In genomic region chr2:131802351-131802836, GRCh38 we compare ENCODE assay signal across 8 cellular contexts.
A peak's percentile ranks its signal among the peaks of the same experiment; 100 is the strongest.
DNase-seq lines count a peak whose midpoint lies in the region; ATAC-seq, FAIRE-seq and TF ChIP-seq lines count a peak whose summit lies in the region.
"Not testable (repeated sequence)": the region's sequence is repeated elsewhere in the genome, so short reads cannot be mapped to it uniquely, and the experiment has no call there.

No MANE protein-coding gene starts in this region.

- CTCF ChIA-PET in HEK293 (lab: Yijun Ruan, JAX) = interaction anchor here (0.6 to 2.8 kb wide), 11 partner anchors 14 to 651 kb away, joined by 3 to 18 read pairs (median 4); no protein-coding TSS in a partner anchor

- H3K9me3 Mint-ChIP-seq in CD14-positive monocyte, neural progenitor cell: not testable (repeated sequence)

- peak overlapping the region; percentile 56 for H3K4me3 ChIP-seq in HEK293 (ENCODE audit: low read depth, low read length)
- H3K4me3 ChIP-seq in bronchial epithelial cell (ENCODE audit: low read depth, low read length) = peak overlapping the region; percentile 49
- peak overlapping the region; percentile 0 for H3K4me3 ChIP-seq in right cardiac atrium (ENCODE audit: low read length)
- H3K4me3 ChIP-seq in neural progenitor cell = peak overlapping the region; percentile 71

- H3K27ac Mint-ChIP-seq in CD14-positive monocyte, neural progenitor cell: not testable (repeated sequence)

- TF ChIP-seq CTCF in CD14-positive monocyte (IDR thresholded peaks at IDR 0.05) = peak; percentile 27
- not testable (repeated sequence) for TF ChIP-seq CTCF in HEK293 (tag by site-specific recombination; IDR thresholded peaks at IDR 0.05); bronchial epithelial cell (IDR thresholded peaks at IDR 0.05; ENCODE audit: insufficient read depth, low read length, severe bottlenecking); neural progenitor cell (IDR thresholded peaks at IDR 0.05)

- not testable (repeated sequence) for H3K79me2 ChIP-seq in neural progenitor cell (ENCODE audit: low read depth)

- ATAC-seq in right cardiac atrium = peak; percentile 69 to 75

- peak overlapping the region in 1 of 2 donors; percentile 46 for H3K4me3 Mint-ChIP-seq in CD14-positive monocyte
- H3K4me3 Mint-ChIP-seq in neural progenitor cell = peak overlapping the region; percentile 87

- H4K20me1 ChIP-seq in neural progenitor cell (ENCODE audit: low read depth) = not testable (repeated sequence)

- H3K27me3 Mint-ChIP-seq in CD14-positive monocyte (ENCODE audit: low read depth in 3 of 3) = peaks cover 11 to 21% (median 12%) of the 10 kb centered on the region in 3 donors
- H3K27me3 Mint-ChIP-seq in neural progenitor cell (ENCODE audit: insufficient read depth, low read depth) = not testable (repeated sequence)

- intact Hi-C loops in CD14-positive monocyte (cut with micrococcal nuclease) (loop anchor here in 1 of 2 donors (10.0 kb wide), 1 partner anchor 648 kb away; no protein-coding TSS in a partner anchor), right cardiac atrium (cut with DNase I) (loop anchor here in 1 of 4 donors (10.0 kb wide), 1 partner anchor 128 kb away; no protein-coding TSS in a partner anchor)

- peak overlapping the region; percentile 39; the same call in 1 of the 2 replicates for H3K27ac ChIP-seq in HEK293 (ENCODE audit: extremely low read depth, low read depth, low read length)
- not testable (repeated sequence) for H3K27ac ChIP-seq in right cardiac atrium (ENCODE audit: low read length); neural progenitor cell

- not testable (repeated sequence) for H3K36me3 Mint-ChIP-seq in CD14-positive monocyte, neural progenitor cell

- not testable (repeated sequence) for H3K9ac ChIP-seq in neural progenitor cell

- 8% methylated on average over 34 of the region's 34 CpGs for WGBS in right cardiac atrium

- not testable (repeated sequence) for H3F3A ChIP-seq in neural progenitor cell (ENCODE audit: low read depth)

- not testable (repeated sequence) for H3K36me3 ChIP-seq in HEK293 (ENCODE audit: control insufficient read depth in 2 of 2, insufficient read depth in 1 of 2, low read length in 2 of 2); bronchial epithelial cell (ENCODE audit: control insufficient read depth, insufficient read depth, low read length); neural progenitor cell

- H3K9me3 ChIP-seq in HEK293 (ENCODE audit: control insufficient read depth, insufficient read depth, low read depth, low read length); right cardiac atrium (ENCODE audit: control insufficient read depth, low read length); neural progenitor cell (ENCODE audit: low read depth): not testable (repeated sequence)

- not testable (repeated sequence) for DNase-seq in CD14-positive monocyte (ENCODE audit: low spot score)
- DNase-seq in NCI-H345 treated with DMSO at 0.1 percent for 48 hours (lab: John Stamatoyannopoulos, UW; ENCODE audit: unreplicated experiment) (peak; percentile 48), bronchial epithelial cell (ENCODE audit: low read depth) (peak; percentile 38), right cardiac atrium (peak; percentile 23 to 73 (median 69)), neural progenitor cell (ENCODE audit: low spot score) (peak; percentile 75)
- DNase-seq in activated CD4-positive, alpha-beta T cell treated with anti-CD3 and anti-CD28 coated beads, Interleukin-2, amount 50 U/mL, for 48 hours = peak; percentile 37 to 49
- DNase-seq in stimulated activated CD8-positive, alpha-beta memory T cell treated with anti-CD3 and anti-CD28 coated beads, Interleukin-2, amount 100 ng/mL, for 1 hour (ENCODE audit: low read depth in 2 of 2) = peak; percentile 8 to 16

- H3K4me1 ChIP-seq in HEK293 (ENCODE audit: control insufficient read depth, insufficient read depth, low read length); right cardiac atrium (ENCODE audit: control insufficient read depth, insufficient read depth, low read length); neural progenitor cell: not testable (repeated sequence)

- not testable (repeated sequence) for H3K27me3 ChIP-seq in bronchial epithelial cell (ENCODE audit: control insufficient read depth, insufficient read depth, low read length); right cardiac atrium (ENCODE audit: control insufficient read depth, insufficient read depth)
- peaks cover 27% of the 10 kb centered on the region for H3K27me3 ChIP-seq in neural progenitor cell

- FAIRE-seq in bronchial epithelial cell (lab: Jason Lieb, UNC) = not testable (repeated sequence)

- H2AFZ ChIP-seq in neural progenitor cell (replicated peaks) = peak overlapping the region; percentile 95

- POLR2A ChIA-PET in HEK293 (lab: Yijun Ruan, JAX) = interaction anchor here (0.7 to 1.4 kb wide), 2 partner anchors 120 to 130 kb away, joined by 3 to 6 read pairs; no protein-coding TSS in a partner anchor

- not testable (repeated sequence) for H3K4me1 Mint-ChIP-seq in CD14-positive monocyte, neural progenitor cell

- peak overlapping the region; percentile 86 for H3K4me2 ChIP-seq in neural progenitor cell

TF ChIP-seq in HEK293, 187 proteins besides CTCF, POLR2A, EP300 and RAD21 (continues in another document):
- TF ChIP-seq ZNF341 (tag by site-specific recombination; IDR thresholded peaks at IDR 0.05; ENCODE audit: low read depth) (peak; percentile 92), ZBTB48 (tag by site-specific recombination; IDR thresholded peaks at IDR 0.05) (peak; percentile 86), ZNF600 (tag by site-specific recombination; IDR thresholded peaks at IDR 0.05) (peak; percentile 9; the same call in 1 of the 2 replicates), ZBTB20 (tag by site-specific recombination; IDR thresholded peaks at IDR 0.05) (peak; percentile 37; the same call in 1 of the 2 replicates), SP2 (tag by site-specific recombination; IDR thresholded peaks at IDR 0.05) (peak; percentile 58), ZBTB8A (tag by site-specific recombination; IDR thresholded peaks at IDR 0.05) (peak; percentile 56; the same call in 1 of the 2 replicates), GLIS1 (tag by site-specific recombination; IDR thresholded peaks at IDR 0.05) (peak; percentile 63), ZNF335 (tag by site-specific recombination; conservative IDR thresholded peaks at IDR 0.05) (peak; percentile 71), PRDM10 (tag by site-specific recombination; IDR thresholded peaks at IDR 0.05) (0 out of 2 replicates have a peak, but pooled peaks have one; percentile 5), SP3 (tag by site-specific recombination; IDR thresholded peaks at IDR 0.05) (peak; percentile 52; the same call in 1 of the 2 replicates), GLIS2 (tag by site-specific recombination; IDR thresholded peaks at IDR 0.05) (peak; percentile 57; the same call in 1 of the 2 replicates), ZBTB17 (tag by site-specific recombination; IDR thresholded peaks at IDR 0.05) (0 out of 2 replicates have a peak, but pooled peaks have one; percentile 34), PATZ1 (tag by site-specific recombination; IDR thresholded peaks at IDR 0.05) (peak; percentile 62), ZEB2 (tag by site-specific recombination; IDR thresholded peaks at IDR 0.05) (0 out of 2 replicates have a peak, but pooled peaks have one; percentile 16)

Comparison
In these comparisons a context has a peak if more than half of its experiments do, and no peak if none do; other contexts are left out.
1. H3K4me3 ChIP-seq: peak in every context shown above with its lines; median percentile 71 in neural progenitor cell; 56 in HEK293; 49 in bronchial epithelial cell; 0 in right cardiac atrium.